Comparison of ENCODE assay signal across 1 cellular context in the genomic region with DNA sequence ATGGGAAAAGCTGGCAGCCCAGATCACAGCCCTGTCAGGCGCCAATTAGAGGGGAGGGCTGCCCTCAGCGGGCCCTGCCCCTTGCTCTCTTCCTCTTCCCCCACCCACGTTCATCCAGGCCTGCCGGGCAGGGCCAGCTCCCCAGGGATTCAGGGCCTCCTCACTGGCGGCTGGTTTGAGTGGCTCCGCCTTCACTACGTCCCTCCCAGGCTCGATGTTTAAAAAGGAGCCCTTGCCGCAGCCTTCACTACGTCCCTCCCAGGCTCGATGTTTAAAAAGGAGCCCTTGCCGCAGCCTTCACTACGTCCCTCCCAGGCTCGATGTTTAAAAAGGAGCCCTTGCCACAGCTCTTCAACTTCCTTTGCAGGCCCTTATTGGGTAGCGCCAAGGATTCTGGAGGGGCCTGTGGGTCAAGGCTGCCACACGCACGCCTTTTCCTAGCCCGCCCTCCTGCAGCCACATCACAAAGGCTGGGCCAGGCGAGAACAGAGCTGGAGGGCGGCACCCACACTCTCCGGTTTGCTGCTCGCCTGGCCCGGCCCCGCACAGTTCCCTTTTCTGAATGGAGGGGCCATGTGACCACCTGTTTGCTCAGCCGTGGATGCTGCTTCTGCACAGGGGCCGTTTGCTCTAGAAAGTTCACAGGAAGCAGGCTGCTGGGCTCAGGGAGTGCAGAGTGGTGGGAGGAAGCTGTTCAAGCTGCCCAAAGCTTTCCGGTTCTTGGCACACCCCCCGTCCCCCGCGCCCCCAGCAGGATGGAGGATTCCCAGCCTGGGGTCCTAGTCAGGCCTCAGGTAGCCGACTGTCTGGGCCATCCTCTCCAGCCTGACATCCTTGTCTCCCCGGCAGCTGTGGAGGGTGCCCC.
TF ChIP-seq lines count a peak whose summit lies in the region.

No MANE protein-coding gene starts in this region.

TF ChIP-seq in endothelial cell of umbilical vein, 7 proteins besides CTCF, POLR2A, EP300 and RAD21:
- no peak for TF ChIP-seq FOS (IDR thresholded peaks at IDR 0.05; ENCODE audit: borderline replicate concordance, insufficient read depth, low read length)
